Comparison of ENCODE assay signal across 8 cellular contexts in genomic region chr17:40317345-40317873, GRCh38. TPM values are rescaled to one million over a fixed set of nuclear protein-coding genes. Genes with fewer than 3 reads are reported as not detected.
DNase-seq lines count a peak whose midpoint lies in the region; ATAC-seq and TF ChIP-seq lines count a peak whose summit lies in the region.

No MANE protein-coding gene starts in this region.

- H3K9me3 ChIP-seq in spleen = no peaks in the 10 kb centered on the region

- H3K27ac Mint-ChIP-seq in brain = peak overlapping the region; percentile 62 to 98 (median 95)

- WGBS in spleen, 5 donors = 5 to 18% (median 9%) methylated on average over 6 of the region's 6 CpGs

- peaks cover 4% of the 10 kb centered on the region for H3K27me3 Mint-ChIP-seq in brain

- no peak for DNase-seq in AG09319 (ENCODE audit: extremely low read depth, low read depth)
- peak; percentile 74 for DNase-seq in RPMI7951 (ENCODE audit: low read depth)
- peak; percentile 61 for DNase-seq in iPS-NIHi11 (ENCODE audit: low spot score)
- DNase-seq in spleen = peak; percentile 78

- peak overlapping the region; percentile 84 to 98 (median 90) for H3K4me3 Mint-ChIP-seq in brain

- no peak for TF ChIP-seq POLR2A in spleen (IDR thresholded peaks at IDR 0.05)
- no peak for TF ChIP-seq POLR2A in GM18505 (IDR thresholded peaks at IDR 0.05; ENCODE audit: borderline replicate concordance, extremely low read depth, insufficient read depth, insufficient read length)

- H3K9me3 Mint-ChIP-seq in brain = no peaks in the 10 kb centered on the region

- intact Hi-C loops in spleen (cut with DNase I; ENCODE audit: low total_unique reads) = no loop called here

- H3K4me3 ChIP-seq in GM12875 (ENCODE audit: low read depth, low read length) = peak overlapping the region; percentile 67
- H3K4me3 ChIP-seq in spleen = peak overlapping the region; percentile 85 to 100 (median 98)

- peaks cover 61 to 99% (median 92%) of the 10 kb centered on the region in 6 donors for H3K4me1 ChIP-seq in spleen

- no peaks in the 10 kb centered on the region for H3K36me3 Mint-ChIP-seq in brain

- ATAC-seq in HG03045 (IDR thresholded peaks at IDR 0.05; ENCODE audit: unreplicated experiment) (no peak), GM18505 (IDR thresholded peaks at IDR 0.05; ENCODE audit: unreplicated experiment) (no peak)

- no peaks in the 10 kb centered on the region for H3K36me3 ChIP-seq in spleen

- H3K27ac ChIP-seq in spleen = peak overlapping the region; percentile 83 to 97 (median 92)

- no peaks in the 10 kb centered on the region for H3K27me3 ChIP-seq in spleen (replicated peaks in 1 of 7)

- TF ChIP-seq CTCF in AG09319 (IDR thresholded peaks at IDR 0.05; ENCODE audit: low read depth, low read length) (peak; percentile 73), GM12875 (IDR thresholded peaks at IDR 0.05; ENCODE audit: borderline replicate concordance, insufficient read depth, low read depth, low read length) (peak; percentile 74), brain (conservative IDR thresholded peaks at IDR 0.05) (peak; percentile 47 to 51), spleen (IDR thresholded peaks at IDR 0.05 in 8 of 11, conservative IDR thresholded peaks at IDR 0.05 in 3 of 11) (peak in 10 of 11 experiments; percentile 2 to 59 (median 36))

- peaks cover 53% of the 10 kb centered on the region for H3K4me1 Mint-ChIP-seq in brain

RNA-seq across cellular contexts. Expression of gene RARA, which starts 8.4 kb away (rescaled TPM):
- 10.2 and 13.3 TPM in 2 replicates for total RNA-seq in RPMI7951 (2014; rRNA removed; shearing (Covaris generic))
- polyA plus RNA-seq in brain (ENCODE audit: insufficient read depth, low read depth, low replicate concordance) = 26.2 TPM
- total RNA-seq in spleen = 10 to 100 TPM; 56.6 to 95.1 (median 71.2) TPM
- 10 to 100 TPM; 13.3 to 28.3 (median 14.8) TPM for polyA plus RNA-seq in spleen

RNA-seq across cellular contexts. Expression of gene CDC6, which starts 29.7 kb away (rescaled TPM):
- 38.9 and 41.2 TPM in 2 replicates for total RNA-seq in RPMI7951 (2014; rRNA removed; shearing (Covaris generic))
- polyA plus RNA-seq in brain (ENCODE audit: insufficient read depth, low read depth, low replicate concordance) (23.2 TPM), spleen (1 to 10 TPM; 1.2 to 4.8 (median 4.1) TPM)
- 10 to 100 TPM in 2 of 7 donors, 1 to 10 TPM in 5; 4.2 to 11.6 (median 5.7) TPM for total RNA-seq in spleen

RNA-seq across cellular contexts. Expression of gene GJD3, which starts 47.1 kb away (rescaled TPM):
- total RNA-seq in RPMI7951 (2014; rRNA removed; shearing (Covaris generic)) = not detected in 2 replicates
- polyA plus RNA-seq in brain (ENCODE audit: insufficient read depth, low read depth, low replicate concordance) (not detected), spleen (1 to 10 TPM in 1 of 3 donors, under 1 TPM in 2; 0.20 to 1.1 (median 0.33) TPM)
- 10 to 100 TPM in 4 of 7 donors, 1 to 10 TPM in 3; 7.3 to 15.0 (median 10.4) TPM for total RNA-seq in spleen
